Comparison of ENCODE assay signal across 8 cellular contexts in the genomic region with DNA sequence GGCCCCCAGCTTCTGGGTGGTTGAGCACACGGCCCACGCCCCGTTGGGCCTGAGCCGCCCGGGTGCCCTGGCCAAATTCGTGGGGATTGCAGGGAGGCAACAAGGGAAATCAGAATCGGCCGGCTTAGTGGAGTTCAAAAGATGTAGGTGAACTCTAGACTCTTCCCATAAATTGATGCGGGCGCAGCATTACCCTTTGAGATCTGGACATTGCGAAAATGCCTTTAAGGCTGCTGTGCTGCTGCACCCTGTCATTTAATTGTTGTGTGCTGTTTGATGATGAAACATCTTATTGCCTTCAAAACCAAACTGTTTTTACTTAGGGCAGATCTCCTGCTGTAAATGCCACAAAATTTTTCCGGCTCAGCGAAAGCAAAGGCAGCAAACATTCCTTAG. TPM values are rescaled to one million over a fixed set of nuclear protein-coding genes. Genes with fewer than 3 reads are reported as not detected.
DNase-seq lines count a peak whose midpoint lies in the region; ATAC-seq, FAIRE-seq and TF ChIP-seq lines count a peak whose summit lies in the region.

No MANE protein-coding gene starts in this region.

- H3K36me3 Mint-ChIP-seq in activated CD4-positive, alpha-beta T cell treated with anti-CD3 and anti-CD28 coated beads for 36 hours (ENCODE audit: low read depth), result no peaks in the 10 kb centered on the region
- no peaks in the 10 kb centered on the region for H3K36me3 Mint-ChIP-seq in activated B cell treated with CpG ODN at 0.5 μM for 24 hours (ENCODE audit: low read depth)

- H3K27ac ChIP-seq in right atrium auricular region (peak overlapping the region; percentile 70 to 75), small intestine (ENCODE audit: low read depth in 1 of 2, low read length in 1 of 2) (peak overlapping the region; percentile 82 to 84)

- H3K9me3 Mint-ChIP-seq in activated CD4-positive, alpha-beta T cell treated with anti-CD3 and anti-CD28 coated beads for 36 hours (ENCODE audit: low read depth), result no peaks in the 10 kb centered on the region
- no peaks in the 10 kb centered on the region for H3K9me3 Mint-ChIP-seq in activated B cell treated with CpG ODN at 0.5 μM for 24 hours

- POLR2A ChIA-PET in activated CD4-positive, alpha-beta T cell treated with anti-CD3 and anti-CD28 coated beads for 36 hours (lab: Charles Lee), result no interaction called here
- POLR2A ChIA-PET in activated B cell treated with CpG ODN at 0.5 μM for 24 hours (lab: Charles Lee), result interaction anchor here (0.5 to 1.1 kb wide), 5 partner anchors 13 to 434 kb away, joined by 3 to 7 read pairs (median 4); a partner anchor contains a TSS

- H3K4me3 Mint-ChIP-seq in activated CD4-positive, alpha-beta T cell treated with anti-CD3 and anti-CD28 coated beads for 36 hours, result peak overlapping the region; percentile 78
- peak overlapping the region; percentile 86 for H3K4me3 Mint-ChIP-seq in activated B cell treated with CpG ODN at 0.5 μM for 24 hours

- H3K9me3 ChIP-seq in right atrium auricular region (no peaks in the 10 kb centered on the region), small intestine (ENCODE audit: control insufficient read depth, low read depth) (no peaks in the 10 kb centered on the region)

- H3K4me3 ChIP-seq in right atrium auricular region (peak overlapping the region; percentile 48 to 64), small intestine (ENCODE audit: low read depth in 1 of 2, low read length in 2 of 2) (peak overlapping the region in 1 of 2 donors; percentile 73)

- DNase-seq in activated CD4-positive, alpha-beta T cell treated with anti-CD3 and anti-CD28 coated beads for 36 hours, result no peak
- DNase-seq in activated CD4-positive, alpha-beta T cell treated with anti-CD3 and anti-CD28 coated beads for 1 hour, result no peak
- DNase-seq in activated B cell treated with CpG ODN at 0.5 μM for 24 hours (no peak), right atrium auricular region (ENCODE audit: low spot score) (no peak), small intestine (peak; percentile 82), NCI-H2029 treated with DMSO at 0.1 percent for 48 hours (lab: John Stamatoyannopoulos, UW) (no peak)
- no peak for DNase-seq in effector CD8-positive, alpha-beta T cell (lab: John Stamatoyannopoulos, UW)

- 7 to 35% (median 12%) methylated on average over 9 to 13 of the region's 13 CpGs for WGBS in small intestine, 3 donors

- H3K27ac Mint-ChIP-seq in activated CD4-positive, alpha-beta T cell treated with anti-CD3 and anti-CD28 coated beads for 36 hours, result peak overlapping the region; percentile 80
- H3K27ac Mint-ChIP-seq in activated B cell treated with CpG ODN at 0.5 μM for 24 hours, result peak overlapping the region; percentile 66

- H3K27me3 Mint-ChIP-seq in activated CD4-positive, alpha-beta T cell treated with anti-CD3 and anti-CD28 coated beads for 36 hours, result no peaks in the 10 kb centered on the region
- H3K27me3 Mint-ChIP-seq in activated B cell treated with CpG ODN at 0.5 μM for 24 hours, result no peaks in the 10 kb centered on the region

- H3K4me1 Mint-ChIP-seq in activated CD4-positive, alpha-beta T cell treated with anti-CD3 and anti-CD28 coated beads for 36 hours, result peaks cover 32% of the 10 kb centered on the region
- H3K4me1 Mint-ChIP-seq in activated B cell treated with CpG ODN at 0.5 μM for 24 hours, result peaks cover 11% of the 10 kb centered on the region

- no peak for ATAC-seq in activated CD4-positive, alpha-beta T cell treated with anti-CD3 and anti-CD28 coated beads for 36 hours
- no peak for ATAC-seq in activated B cell treated with CpG ODN at 0.5 μM for 24 hours (ENCODE audit: low read depth)
- ATAC-seq in GM19035 (IDR thresholded peaks at IDR 0.05; ENCODE audit: unreplicated experiment), result no peak

- no peaks in the 10 kb centered on the region for H3K36me3 ChIP-seq in right atrium auricular region
- no peaks in the 10 kb centered on the region for H3K36me3 ChIP-seq in small intestine (ENCODE audit: control insufficient read depth in 2 of 2, insufficient read depth in 2 of 2, low read length in 2 of 2)

- peaks cover 0 to 9% of the 10 kb centered on the region in 2 donors for H3K4me1 ChIP-seq in right atrium auricular region
- H3K4me1 ChIP-seq in small intestine (ENCODE audit: control insufficient read depth in 2 of 2, insufficient read depth in 1 of 2, low read depth in 1 of 2, low read length in 1 of 2), result no peaks in the 10 kb centered on the region

- CTCF ChIA-PET in activated CD4-positive, alpha-beta T cell treated with anti-CD3 and anti-CD28 coated beads for 36 hours (lab: Charles Lee), result interaction anchor here (0.7 to 1.0 kb wide), 2 partner anchors 37 to 57 kb away, joined by 3 to 4 read pairs; no protein-coding TSS in a partner anchor
- CTCF ChIA-PET in activated B cell treated with CpG ODN at 0.5 μM for 24 hours (lab: Charles Lee), result no interaction called here

- intact Hi-C loops in activated CD4-positive, alpha-beta T cell treated with anti-CD3 and anti-CD28 coated beads for 36 hours (cut with DNase I, micrococcal nuclease), result loop anchor here (1.0 to 10.0 kb wide), 4 partner anchors 43 to 258 kb away; a partner anchor contains a TSS
- intact Hi-C loops in activated B cell treated with CpG ODN at 0.5 μM for 24 hours (cut with micrococcal nuclease), result loop anchor here (1.0 to 5.0 kb wide), 3 partner anchors 15 to 43 kb away; a partner anchor contains a TSS

- no peaks in the 10 kb centered on the region for H3K27me3 ChIP-seq in right atrium auricular region
- no peaks in the 10 kb centered on the region for H3K27me3 ChIP-seq in small intestine (ENCODE audit: control insufficient read depth in 2 of 2, insufficient read depth in 2 of 2, low read length in 2 of 2)

- FAIRE-seq in small intestine (lab: Jason Lieb, UNC), result no peak

- TF ChIP-seq CTCF in activated B cell treated with CpG ODN at 0.5 μM for 24 hours (IDR thresholded peaks at IDR 0.05) (no peak), right atrium auricular region (IDR thresholded peaks at IDR 0.05) (no peak)

RNA-seq across cellular contexts. Expression of a gene that starts 0.4 kb away (rescaled TPM):
- total RNA-seq in activated CD4-positive, alpha-beta T cell treated with anti-CD3 and anti-CD28 coated beads for 36 hours, result 10 to 100 TPM; 24.1 to 27.6 TPM
- total RNA-seq in activated B cell treated with CpG ODN at 0.5 μM for 24 hours (5.8 and 7.2 TPM in 2 replicates), right atrium auricular region (10 to 100 TPM; 20.1 to 27.5 TPM)
- polyA plus RNA-seq in small intestine, result 100 to 1,000 TPM in 2 of 3 donors, 10 to 100 TPM in 1; 35.9 to 199 (median 132) TPM

RNA-seq across cellular contexts. Expression of a gene that starts 28.8 kb away (rescaled TPM):
- not detected for total RNA-seq in activated CD4-positive, alpha-beta T cell treated with anti-CD3 and anti-CD28 coated beads for 36 hours
- not detected in 2 replicates for total RNA-seq in activated B cell treated with CpG ODN at 0.5 μM for 24 hours
- total RNA-seq in right atrium auricular region, result not detected
- polyA plus RNA-seq in small intestine, result not detected

RNA-seq across cellular contexts. Expression of a gene that starts 43.0 kb away (rescaled TPM):
- 100 to 1,000 TPM; 126 to 130 TPM for total RNA-seq in activated CD4-positive, alpha-beta T cell treated with anti-CD3 and anti-CD28 coated beads for 36 hours
- total RNA-seq in activated B cell treated with CpG ODN at 0.5 μM for 24 hours (93.5 and 105 TPM in 2 replicates), right atrium auricular region (10 to 100 TPM; 13.5 to 15.2 TPM)
- polyA plus RNA-seq in small intestine, result 10 to 100 TPM; 12.5 to 56.0 (median 19.7) TPM

RNA-seq across cellular contexts. Expression of a gene that starts 54.8 kb away (rescaled TPM):
- total RNA-seq in activated CD4-positive, alpha-beta T cell treated with anti-CD3 and anti-CD28 coated beads for 36 hours, result 1 to 10 TPM; 2.1 to 2.9 TPM
- total RNA-seq in activated B cell treated with CpG ODN at 0.5 μM for 24 hours, result 7.1 and 7.5 TPM in 2 replicates
- 10 to 100 TPM; 13.5 to 16.9 TPM for total RNA-seq in right atrium auricular region
- 1 to 10 TPM; 1.1 to 1.6 (median 1.1) TPM for polyA plus RNA-seq in small intestine
